8 cellular contexts compared by ENCODE assay signal in genomic region chr5:181224390-181225234, GRCh38. TPM values are rescaled to one million over a fixed set of nuclear protein-coding genes. Genes with fewer than 3 reads are reported as not detected.
DNase-seq lines count a peak whose midpoint lies in the region; ATAC-seq and TF ChIP-seq lines count a peak whose summit lies in the region.

No MANE protein-coding gene starts in this region.

- peak overlapping the region; percentile 92 for H3K4me3 Mint-ChIP-seq in endodermal cell

- H4K20me1 ChIP-seq in DOHH2 (ENCODE audit: control insufficient read depth, insufficient read depth, low read depth, low read length) = no peaks in the 10 kb centered on the region

- no peaks in the 10 kb centered on the region for H3K9me3 Mint-ChIP-seq in endodermal cell

- H3K4me1 ChIP-seq in DOHH2 (ENCODE audit: control insufficient read depth, low read length) = peaks cover 46% of the 10 kb centered on the region
- H3K4me1 ChIP-seq in RWPE2 (ENCODE audit: insufficient read depth, poor library complexity, severe bottlenecking) = no peaks in the 10 kb centered on the region
- peaks cover 2% of the 10 kb centered on the region for H3K4me1 ChIP-seq in endodermal cell (ENCODE audit: control insufficient read depth, insufficient read depth, low read length)
- H3K4me1 ChIP-seq in ovary (ENCODE audit: insufficient read depth) = peaks cover 5% of the 10 kb centered on the region

- H3K9me2 ChIP-seq in DOHH2 (replicated peaks; ENCODE audit: control insufficient read depth, low read length) = no peaks in the 10 kb centered on the region

- 90 to 91% methylated on average over 22 of the region's 22 CpGs for WGBS in endodermal cell (ENCODE audit: insufficient coverage in 1 of 2, insufficient read length in 1 of 2), 2 experiments
- 46 to 72% (median 63%) methylated on average over 22 of the region's 22 CpGs for WGBS in ovary, 3 donors

- peaks cover 16% of the 10 kb centered on the region for H3K36me3 Mint-ChIP-seq in endodermal cell (ENCODE audit: low read depth)

- intact Hi-C loops in ovary (cut with DNase I) = loop anchor here in 2 of 4 donors (2.0 to 5.0 kb wide), 2 partner anchors 18 to 37 kb away; partner anchors contain the start of gene RACK1 (in 1 of the 2)

- no peak for TF ChIP-seq EP300 in ovary (IDR thresholded peaks at IDR 0.05)

- ATAC-seq in RWPE2 (ENCODE audit: low read depth) = no peak
- ATAC-seq in HG03469 (IDR thresholded peaks at IDR 0.05; ENCODE audit: unreplicated experiment) = no peak
- ATAC-seq in HG02870 (IDR thresholded peaks at IDR 0.05; ENCODE audit: unreplicated experiment) = no peak

- H3F3A ChIP-seq in DOHH2 (ENCODE audit: control insufficient read depth, insufficient read depth) = peaks cover 18% of the 10 kb centered on the region

- TF ChIP-seq POLR2A in ovary (IDR thresholded peaks at IDR 0.05) = no peak

- H3K27ac ChIP-seq in DOHH2 (ENCODE audit: low read depth, low read length) = peak overlapping the region; percentile 89
- H3K27ac ChIP-seq in RWPE2 (ENCODE audit: poor library complexity, severe bottlenecking) = peak overlapping the region; percentile 84
- H3K27ac ChIP-seq in endodermal cell (ENCODE audit: low read depth, low read length) = peak overlapping the region; percentile 92
- H3K27ac ChIP-seq in ovary = no peak overlapping the region

- H3K9me3 ChIP-seq in DOHH2 (ENCODE audit: control insufficient read depth, insufficient read depth, low read length) (no peaks in the 10 kb centered on the region), RWPE2 (ENCODE audit: severe bottlenecking) (no peaks in the 10 kb centered on the region), endodermal cell (ENCODE audit: control insufficient read depth, low read length) (no peaks in the 10 kb centered on the region), ovary (no peaks in the 10 kb centered on the region)

- H3K79me2 ChIP-seq in DOHH2 (ENCODE audit: control insufficient read depth, low read length) = peaks cover 45% of the 10 kb centered on the region

- no peak for TF ChIP-seq CTCF in DOHH2 (IDR thresholded peaks at IDR 0.05; ENCODE audit: low read depth, low read length, poor library complexity, severe bottlenecking)
- TF ChIP-seq CTCF in RWPE2 (IDR thresholded peaks at IDR 0.05; ENCODE audit: poor library complexity, severe bottlenecking) = no peak
- no peak for TF ChIP-seq CTCF in endodermal cell (conservative IDR thresholded peaks at IDR 0.05)
- TF ChIP-seq CTCF in ovary (IDR thresholded peaks at IDR 0.05) = no peak

- H3K9ac ChIP-seq in endodermal cell (ENCODE audit: extremely low read depth, low read length, poor library complexity, severe bottlenecking) = peak overlapping the region; percentile 50

- H3K27me3 ChIP-seq in DOHH2 (ENCODE audit: control insufficient read depth, low read length) (no peaks in the 10 kb centered on the region), RWPE2 (ENCODE audit: insufficient read depth, poor library complexity, severe bottlenecking) (no peaks in the 10 kb centered on the region), endodermal cell (ENCODE audit: control insufficient read depth, insufficient read depth, low read length, poor library complexity, severe bottlenecking) (no peaks in the 10 kb centered on the region), ovary (no peaks in the 10 kb centered on the region)

- DNase-seq in RWPE2 (ENCODE audit: low spot score) (peak; percentile 74), endodermal cell (no peak), ovary (peak in 2 of 5 donors; percentile 51 to 57), midbrain (lab: John Stamatoyannopoulos, UW) (no peak), NCI-H146 treated with DMSO at 0.1 percent for 48 hours (lab: John Stamatoyannopoulos, UW; ENCODE audit: unreplicated experiment) (no peak)

- H3K4me3 ChIP-seq in DOHH2 (ENCODE audit: low read length) (peak overlapping the region; percentile 88), RWPE2 (ENCODE audit: severe bottlenecking) (peak overlapping the region; percentile 92), endodermal cell (ENCODE audit: low read length) (peak overlapping the region; percentile 93), ovary (peak overlapping the region; percentile 86)

- H3K4me2 ChIP-seq in DOHH2 (ENCODE audit: low read length) = peak overlapping the region; percentile 96

- peaks cover 6% of the 10 kb centered on the region for H3K4me1 Mint-ChIP-seq in endodermal cell

- H3K27me3 Mint-ChIP-seq in endodermal cell (ENCODE audit: insufficient read depth) = peaks cover 6% of the 10 kb centered on the region

- no peak overlapping the region for H3K27ac Mint-ChIP-seq in endodermal cell

- H3K36me3 ChIP-seq in DOHH2 (ENCODE audit: control insufficient read depth, low read length) (peaks cover 32% of the 10 kb centered on the region), RWPE2 (ENCODE audit: low read depth) (peaks cover 39% of the 10 kb centered on the region), endodermal cell (ENCODE audit: control insufficient read depth, insufficient read depth, low read length) (peaks cover 25% of the 10 kb centered on the region), ovary (no peaks in the 10 kb centered on the region)

RNA-seq across cellular contexts. Expression of gene TRIM41, which starts 1.5 kb away (rescaled TPM):
- total RNA-seq in endodermal cell = 10 to 100 TPM; 37.5 to 41.7 TPM
- 29.1 TPM for polyA plus RNA-seq in endodermal cell (2013, experiment 1 of 2)
- 23.7 TPM for polyA plus RNA-seq in endodermal cell (2013, experiment 2 of 2)
- total RNA-seq in ovary = 10 to 100 TPM in 6 of 7 donors, 1 to 10 TPM in 1; 8.2 to 22.7 (median 17.6) TPM
- polyA plus RNA-seq in ovary = 10 to 100 TPM; 11.1 to 13.2 TPM

RNA-seq across cellular contexts. Expression of gene RACK1, which starts 19.1 kb away (rescaled TPM):
- total RNA-seq in endodermal cell (1,000 to 10,000 TPM; 1,942 to 1,975 TPM), ovary (1,000 to 10,000 TPM; 2,570 to 4,531 (median 3,203) TPM)
- polyA plus RNA-seq in endodermal cell (2013, experiment 1 of 2) = 2,359 TPM
- polyA plus RNA-seq in endodermal cell (2013, experiment 2 of 2) = 2,067 TPM
- polyA plus RNA-seq in ovary = 1,000 to 10,000 TPM; 2,702 to 4,895 TPM

RNA-seq across cellular contexts. Expression of gene TRIM7, which starts 19.6 kb away (rescaled TPM):
- total RNA-seq in endodermal cell (not detected), ovary (1 to 10 TPM in 2 of 7 donors, under 1 TPM in 5; 0.34 to 2.9 (median 0.93) TPM)
- 0.21 TPM for polyA plus RNA-seq in endodermal cell (2013, experiment 1 of 2)
- polyA plus RNA-seq in endodermal cell (2013, experiment 2 of 2) = 0.29 TPM
- polyA plus RNA-seq in ovary = under 1 TPM; 0.45 to 0.82 TPM

RNA-seq across cellular contexts. Expression of gene TRIM52, which starts 36.3 kb away (rescaled TPM):
- total RNA-seq in endodermal cell (1 to 10 TPM; 5.3 to 5.9 TPM), ovary (10 to 100 TPM; 13.0 to 18.8 (median 17.2) TPM)
- 8.0 TPM for polyA plus RNA-seq in endodermal cell (2013, experiment 1 of 2)
- 5.8 TPM for polyA plus RNA-seq in endodermal cell (2013, experiment 2 of 2)
- polyA plus RNA-seq in ovary = 10 to 100 TPM; 13.5 to 15.3 TPM

Comparison
In these comparisons a context has a peak if more than half of its experiments do, and no peak if none do; other contexts are left out.
1. H3K27ac ChIP-seq: peak in DOHH2 (single experiment), RWPE2 (single experiment) and endodermal cell (single experiment); none in ovary (0 of 2).
2. Peak in every context shown above with its lines, with median percentiles within 50 percentile points of each other: H3K4me3 ChIP-seq.